In the genomic region with DNA sequence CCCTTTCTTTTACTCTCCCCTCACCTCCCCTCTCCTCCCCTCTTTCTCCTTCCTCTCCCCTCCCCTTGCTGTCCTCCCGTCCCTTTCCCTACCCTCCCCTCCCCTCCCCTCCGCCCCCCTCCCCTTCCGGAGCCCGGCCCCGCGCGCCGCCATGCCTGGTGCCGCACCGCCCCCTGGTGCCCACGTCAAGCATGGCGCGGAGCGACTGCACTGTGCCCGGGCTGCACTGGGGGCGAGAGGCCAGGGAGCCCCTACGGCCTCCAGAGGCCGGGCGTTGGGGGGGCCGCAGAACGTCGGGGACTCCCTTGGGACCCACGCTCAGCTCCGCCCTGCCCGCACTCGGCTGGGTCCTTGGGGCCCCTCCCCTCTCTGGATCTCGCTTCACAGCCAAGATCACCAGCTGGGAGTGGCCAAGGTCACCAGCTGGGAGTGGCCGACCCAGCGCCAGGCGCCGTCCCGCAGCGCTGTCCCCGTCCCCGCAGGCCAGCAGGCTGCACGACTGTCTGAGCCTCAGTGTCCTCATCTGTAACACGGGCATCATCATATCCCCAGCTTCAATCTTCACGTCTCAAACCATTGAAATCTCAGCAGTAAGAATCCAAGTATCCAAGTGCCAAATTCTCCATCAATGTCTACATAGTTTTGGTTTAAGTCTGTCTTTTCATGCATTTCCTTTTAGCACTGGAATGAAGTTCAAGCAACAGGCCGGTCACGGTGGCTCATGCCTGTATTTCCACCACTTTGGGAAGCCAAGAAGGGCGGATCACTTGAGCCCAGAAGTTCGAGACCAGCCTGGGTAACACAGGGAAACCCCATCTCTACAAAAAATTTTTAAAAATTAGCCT, we compare ENCODE assay signal across 8 cellular contexts. TPM values are rescaled to one million over a fixed set of nuclear protein-coding genes. Genes with fewer than 3 reads are reported as not detected.
DNase-seq lines count a peak whose midpoint lies in the region; ATAC-seq and TF ChIP-seq lines count a peak whose summit lies in the region.

No MANE protein-coding gene starts in this region.

- peak; percentile 65 for DNase-seq in DMS79 treated with DMSO at 0.1 percent for 48 hours (lab: John Stamatoyannopoulos, UW)
- DNase-seq in NCI-H2171 treated with DMSO at 0.1 percent for 48 hours (lab: John Stamatoyannopoulos, UW) = peak; percentile 63
- peak; percentile 74 to 80 for DNase-seq in activated CD4-positive, alpha-beta T cell treated with anti-CD3 and anti-CD28 coated beads for 4 hours
- DNase-seq in chondrocyte (ENCODE audit: low spot score) = peak; percentile 88
- peak; percentile 75 to 86 for DNase-seq in left colon
- DNase-seq in stimulated activated CD4-positive, alpha-beta T cell treated with anti-CD3 and anti-CD28 coated beads, Interleukin-1b, Interleukin-23, amount 100 ng/mL, for 48 hours = peak; percentile 72

- peaks cover 39% of the 10 kb centered on the region for H3K4me1 Mint-ChIP-seq in chondrocyte (ENCODE audit: low read depth)

- H3K4me3 Mint-ChIP-seq in chondrocyte (ENCODE audit: unreplicated experiment) = peak overlapping the region; percentile 57

- ATAC-seq in HG02571 (IDR thresholded peaks at IDR 0.05; ENCODE audit: unreplicated experiment) (peak; percentile 63), left colon (peak; percentile 89), GM21515 (IDR thresholded peaks at IDR 0.05; ENCODE audit: unreplicated experiment) (no peak)

- peak overlapping the region; percentile 66 for H3K27ac Mint-ChIP-seq in chondrocyte (ENCODE audit: unreplicated experiment)

- H3K36me3 Mint-ChIP-seq in chondrocyte (ENCODE audit: low read depth) = no peaks in the 10 kb centered on the region

- TF ChIP-seq CTCF in chondrocyte (IDR thresholded peaks at IDR 0.05) = peak; percentile 83

- intact Hi-C loops in left colon (cut with DNase I, micrococcal nuclease) = loop anchor here in 1 of 2 donors (5.0 to 10.0 kb wide), 2 partner anchors 871 to 1023 kb away; a partner anchor contains a TSS

- H3K27me3 Mint-ChIP-seq in chondrocyte (ENCODE audit: low read depth) = no peaks in the 10 kb centered on the region

- H3K9me3 Mint-ChIP-seq in chondrocyte (ENCODE audit: low read depth) = no peaks in the 10 kb centered on the region

RNA-seq across cellular contexts. Expression of a gene that starts 42.5 kb away (rescaled TPM):
- total RNA-seq in chondrocyte = 32.5 to 40.3 TPM (median 37.2 TPM) in 3 replicates
- 10 to 100 TPM; 21.9 to 25.7 TPM for total RNA-seq in left colon

RNA-seq across cellular contexts. Expression of a gene that starts 50.2 kb away (rescaled TPM):
- 14.6 to 29.0 TPM (median 15.1 TPM) in 3 replicates for total RNA-seq in chondrocyte
- total RNA-seq in left colon = 10 to 100 TPM; 10.4 to 16.4 TPM
